In genomic region chr17:78040561-78041400, GRCh38 we compare ENCODE assay signal across 9 cellular contexts.
A peak's percentile ranks its signal among the peaks of the same experiment; 100 is the strongest.
DNase-seq lines count a peak whose midpoint lies in the region; ATAC-seq and TF ChIP-seq lines count a peak whose summit lies in the region.
"Had no signal": no experiment of that assay in that cellular context is flagged by ENCODE, and none has a peak within 500 bp of the region (broad histone marks: within the 10 kb centered on the region; RNA-seq: fewer than 3 reads in every experiment).

No MANE protein-coding gene starts in this region.

- no peaks in the 10 kb centered on the region for H3K27me3 ChIP-seq in muscle layer of duodenum (ENCODE audit: low read depth, low read length)
- H3K27me3 ChIP-seq in uterus: no peaks in the 10 kb centered on the region
- H3K27me3 ChIP-seq: BLaER1 had no signal

- H3K4me3 ChIP-seq in epithelial cell of esophagus (ENCODE audit: low read length) (peak overlapping the region; percentile 54), muscle layer of duodenum (ENCODE audit: low read depth in 1 of 2, low read length in 2 of 2) (peak overlapping the region; percentile 43 to 75), uterus (peak overlapping the region; percentile 46 to 56)
- H3K4me3 ChIP-seq: BLaER1 had no signal

- no peaks in the 10 kb centered on the region for H3K9me3 Mint-ChIP-seq in activated CD4-positive, alpha-beta memory T cell treated with anti-CD3 and anti-CD28 coated beads for 36 hours

- POLR2A ChIA-PET in activated CD4-positive, alpha-beta memory T cell treated with anti-CD3 and anti-CD28 coated beads for 36 hours (lab: Charles Lee): interaction anchor here (0.7 to 1.0 kb wide), 2 partner anchors 21 to 396 kb away, joined by 3 to 4 read pairs; no protein-coding TSS in a partner anchor

- no peaks in the 10 kb centered on the region for H3K27me3 Mint-ChIP-seq in activated CD4-positive, alpha-beta memory T cell treated with anti-CD3 and anti-CD28 coated beads for 36 hours

- H3K9me3 ChIP-seq in muscle layer of duodenum (ENCODE audit: control insufficient read depth in 1 of 2, low read length in 2 of 2): no peaks in the 10 kb centered on the region
- H3K9me3 ChIP-seq in uterus: no peaks in the 10 kb centered on the region

- ATAC-seq in GM21360 (IDR thresholded peaks at IDR 0.05; ENCODE audit: unreplicated experiment): no peak

- DNase-seq in NCI-H1436 (lab: John Stamatoyannopoulos, UW) (peak; percentile 60), NCI-H1436 treated with DMSO at 0.1 percent for 48 hours (lab: John Stamatoyannopoulos, UW) (no peak), NCI-H510A (lab: John Stamatoyannopoulos, UW) (peak; percentile 64), epithelial cell of esophagus (ENCODE audit: low read depth) (peak; percentile 67), uterus (peak; percentile 50 to 58)
- peak; percentile 51 for DNase-seq in activated CD4-positive, alpha-beta memory T cell treated with anti-CD3 and anti-CD28 coated beads for 36 hours

- peaks cover 22% of the 10 kb centered on the region for H3K4me1 Mint-ChIP-seq in activated CD4-positive, alpha-beta memory T cell treated with anti-CD3 and anti-CD28 coated beads for 36 hours (ENCODE audit: low read depth)

- H3K27ac ChIP-seq in muscle layer of duodenum (ENCODE audit: low read length) (peak overlapping the region; percentile 71), uterus (peak overlapping the region; percentile 90 to 92)
- H3K27ac ChIP-seq: BLaER1 had no signal

- peaks cover 4% of the 10 kb centered on the region for H3K36me3 Mint-ChIP-seq in activated CD4-positive, alpha-beta memory T cell treated with anti-CD3 and anti-CD28 coated beads for 36 hours

- peak overlapping the region; percentile 44 for H3K27ac Mint-ChIP-seq in activated CD4-positive, alpha-beta memory T cell treated with anti-CD3 and anti-CD28 coated beads for 36 hours

- peak overlapping the region; percentile 70 for H3K4me3 Mint-ChIP-seq in activated CD4-positive, alpha-beta memory T cell treated with anti-CD3 and anti-CD28 coated beads for 36 hours

- CTCF ChIA-PET in activated CD4-positive, alpha-beta memory T cell treated with anti-CD3 and anti-CD28 coated beads for 36 hours (lab: Charles Lee): interaction anchor here (0.7 to 3.6 kb wide), 6 partner anchors 22 to 210 kb away, joined by 3 to 19 read pairs (median 4); no protein-coding TSS in a partner anchor

- peaks cover 0 to 7% of the 10 kb centered on the region in 2 donors for H3K36me3 ChIP-seq in muscle layer of duodenum (ENCODE audit: control insufficient read depth in 1 of 2, insufficient read depth in 2 of 2, low read length in 2 of 2)
- no peaks in the 10 kb centered on the region for H3K36me3 ChIP-seq in uterus

- H3K4me1 ChIP-seq in muscle layer of duodenum (ENCODE audit: control insufficient read depth in 1 of 2, insufficient read depth in 2 of 2, low read length in 2 of 2): peaks cover 0 to 24% of the 10 kb centered on the region in 2 donors
- peaks cover 0 to 4% of the 10 kb centered on the region in 2 donors for H3K4me1 ChIP-seq in uterus

- TF ChIP-seq POLR2A in uterus (IDR thresholded peaks at IDR 0.05): no peak

- intact Hi-C loops in activated CD4-positive, alpha-beta memory T cell treated with anti-CD3 and anti-CD28 coated beads for 36 hours (cut with micrococcal nuclease): no loop called here
- intact Hi-C loops in uterus (cut with DNase I; ENCODE audit: low total_unique reads): no loop called here

- peak; percentile 23 for TF ChIP-seq CTCF in epithelial cell of esophagus (IDR thresholded peaks at IDR 0.05; ENCODE audit: insufficient read depth, low read depth, low read length, missing control alignments)
- peak in 2 of 4 experiments; percentile 6 to 8 for TF ChIP-seq CTCF in uterus (IDR thresholded peaks at IDR 0.05)
